Comparison of ENCODE assay signal across 10 cellular contexts in the genomic region with DNA sequence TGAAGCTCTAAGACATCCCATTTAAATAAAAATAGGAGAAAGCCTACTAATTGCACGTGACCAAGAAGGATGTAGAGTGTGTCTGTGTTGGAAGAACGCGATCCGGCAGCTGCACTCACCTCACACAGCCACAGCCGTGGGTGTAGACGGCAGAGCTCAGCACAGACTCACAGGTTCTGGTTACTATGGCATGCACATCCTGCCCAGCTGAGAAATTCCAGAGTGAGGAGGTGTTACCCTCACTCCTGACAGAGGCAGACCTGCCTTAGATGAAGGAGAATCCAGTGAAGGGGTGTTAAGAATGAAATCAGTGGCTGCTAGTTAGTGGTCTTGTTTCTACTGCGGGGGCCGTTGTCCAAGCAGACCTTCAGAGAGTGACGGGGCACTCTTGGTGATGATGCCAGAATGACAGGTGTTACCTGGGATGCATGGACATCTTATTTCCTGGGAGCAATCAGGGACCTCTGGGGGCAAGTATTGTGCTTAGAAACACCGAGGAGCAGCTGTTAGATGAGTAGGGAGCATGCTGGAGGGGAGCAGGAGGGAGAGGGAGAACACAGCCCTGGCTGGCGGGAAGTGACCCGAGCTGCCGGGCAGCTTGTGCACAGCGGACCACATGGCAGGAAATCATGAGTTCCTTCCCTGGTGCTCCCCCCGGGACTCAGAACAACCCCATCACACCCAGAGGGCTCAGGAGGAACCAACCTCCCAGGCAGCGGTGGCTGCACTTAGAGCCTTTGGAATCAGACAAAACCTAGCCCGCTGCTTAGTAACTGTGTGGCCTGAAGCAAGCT. TPM values are rescaled to one million over a fixed set of nuclear protein-coding genes. Genes with fewer than 3 reads are reported as not detected.
DNase-seq lines count a peak whose midpoint lies in the region; ATAC-seq and TF ChIP-seq lines count a peak whose summit lies in the region.
"Had no signal": no experiment of that assay in that cellular context is flagged by ENCODE, and none has a peak within 500 bp of the region (broad histone marks: within the 10 kb centered on the region; RNA-seq: fewer than 3 reads in every experiment).

No MANE protein-coding gene starts in this region.

- TF ChIP-seq RAD21 in neural cell (conservative IDR thresholded peaks at IDR 0.05) = no peak

- no peak for DNase-seq in CD4-positive, alpha-beta T cell
- DNase-seq in NCI-H226 (peak; percentile 97), head of caudate nucleus (peak in 40 of 42 donors; percentile 34 to 87 (median 64)), NCI-H82 (lab: John Stamatoyannopoulos, UW) (no peak)
- DNase-seq in stimulated activated naive CD4-positive, alpha-beta T cell (lab: John Stamatoyannopoulos, UW) = no peak
- DNase-seq: NCI-H1436 treated with DMSO at 0.1 percent for 48 hours had no signal

- intact Hi-C loops in CD4-positive, alpha-beta T cell (cut with DNase I, micrococcal nuclease) = no loop called here
- intact Hi-C loops in head of caudate nucleus (cut with DNase I) = no loop called here

- H3K27me3 ChIP-seq in CD4-positive, alpha-beta T cell (ENCODE audit: control insufficient read depth, insufficient read depth, low read length) = peaks cover 15% of the 10 kb centered on the region
- peaks cover 79% of the 10 kb centered on the region for H3K27me3 ChIP-seq in neural cell (ENCODE audit: insufficient read depth, low read depth, low read length)

- peak overlapping the region; percentile 86 for H3K4me3 Mint-ChIP-seq in CD4-positive, alpha-beta T cell

- no peaks in the 10 kb centered on the region for H3F3A ChIP-seq in neural cell (ENCODE audit: insufficient read depth, low read length, poor library complexity, severe bottlenecking)

- peak overlapping the region; percentile 11 for H3K4me3 ChIP-seq in neural cell (ENCODE audit: low read length)

- ATAC-seq in CD4-positive, alpha-beta T cell (ENCODE audit: poor library complexity) = no peak
- ATAC-seq in HG03139 (IDR thresholded peaks at IDR 0.05; ENCODE audit: unreplicated experiment) = no peak
- ATAC-seq in GM21528 (IDR thresholded peaks at IDR 0.05; ENCODE audit: low FRiP score, unreplicated experiment) = no peak

- H3K4me1 Mint-ChIP-seq in CD4-positive, alpha-beta T cell (ENCODE audit: low read depth) = peaks cover 27% of the 10 kb centered on the region

- H3K9me3 Mint-ChIP-seq in CD4-positive, alpha-beta T cell = no peaks in the 10 kb centered on the region
- H3K9me3 Mint-ChIP-seq: activated T-helper 2 cell treated with anti-CD3 and anti-CD28 coated beads, Interferon-gamma antibody, Interleukin-2, Interleukin-4, amounts not matched to agents 10 μg/mL and 5 μg/mL and 100 μg/mL, durations not matched to agents 14 hours and 24 hours and 36 hours had no signal

- H3K27ac Mint-ChIP-seq in CD4-positive, alpha-beta T cell = no peak overlapping the region
- H3K27ac Mint-ChIP-seq: activated T-helper 2 cell treated with anti-CD3 and anti-CD28 coated beads, Interferon-gamma antibody, Interleukin-2, Interleukin-4, amounts not matched to agents 10 μg/mL and 5 μg/mL and 100 μg/mL, durations not matched to agents 14 hours and 24 hours and 36 hours had no signal

- H2AFZ ChIP-seq in neural cell (ENCODE audit: low read depth, low read length) = no peak overlapping the region

- H4K20me1 ChIP-seq in neural cell (ENCODE audit: insufficient read depth) = no peaks in the 10 kb centered on the region

- H3K9ac ChIP-seq in neural cell (ENCODE audit: low read length) = no peak overlapping the region

- no peak overlapping the region for H3K27ac ChIP-seq in CD4-positive, alpha-beta T cell (ENCODE audit: low read depth, low read length)
- no peak overlapping the region for H3K27ac ChIP-seq in neural cell (ENCODE audit: low read length)

- no peak overlapping the region for H3K4me2 ChIP-seq in neural cell (ENCODE audit: low read length)

- no peaks in the 10 kb centered on the region for H3K36me3 Mint-ChIP-seq in CD4-positive, alpha-beta T cell (ENCODE audit: low read depth)

- CTCF ChIA-PET in CD4-positive, alpha-beta T cell (lab: Charles Lee) = interaction anchor here (1.1 kb wide), 1 partner anchor 17 kb away, joined by 3 read pairs; no protein-coding TSS in a partner anchor

- no peaks in the 10 kb centered on the region for H3K9me3 ChIP-seq in CD4-positive, alpha-beta T cell (ENCODE audit: control insufficient read depth, low read length)
- no peaks in the 10 kb centered on the region for H3K9me3 ChIP-seq in neural cell (ENCODE audit: low read length)

- H3K9me2 ChIP-seq in neural cell (ENCODE audit: insufficient read depth, low read length) = no peaks in the 10 kb centered on the region

- no peak for TF ChIP-seq EP300 in neural cell (conservative IDR thresholded peaks at IDR 0.05; ENCODE audit: poor library complexity, severe bottlenecking)

- POLR2A ChIA-PET in CD4-positive, alpha-beta T cell (lab: Charles Lee) = no interaction called here

- TF ChIP-seq CTCF in CD4-positive, alpha-beta T cell (IDR thresholded peaks at IDR 0.05) = no peak
- TF ChIP-seq CTCF in neural cell (IDR thresholded peaks at IDR 0.05; ENCODE audit: poor library complexity, severe bottlenecking) = no peak

- H3K27me3 Mint-ChIP-seq in CD4-positive, alpha-beta T cell = peaks cover 37% of the 10 kb centered on the region

- H3K36me3 ChIP-seq in neural cell (ENCODE audit: insufficient read depth, low read length) = no peaks in the 10 kb centered on the region

- H3K79me2 ChIP-seq in neural cell (replicated peaks; ENCODE audit: insufficient read depth, low read length) = no peaks in the 10 kb centered on the region

TF ChIP-seq in neural cell, 6 proteins besides CTCF, POLR2A, EP300 and RAD21:
- TF ChIP-seq POLR2AphosphoS5 (IDR thresholded peaks at IDR 0.05) = peak; percentile 7
- no peak for TF ChIP-seq TAF1 (IDR thresholded peaks at IDR 0.05; ENCODE audit: low read depth)

RNA-seq across cellular contexts. Expression of gene KCNJ5, which starts 12.3 kb away (rescaled TPM):
- total RNA-seq in CD4-positive, alpha-beta T cell = under 1 TPM in 1 of 2 experiments, not detected in 1; 0.05 TPM
- polyA plus RNA-seq in neural cell = 0.34 and 1.1 TPM in 2 replicates
- polyA minus RNA-seq in neural cell = 0.69 and 1.2 TPM in 2 replicates
- total RNA-seq: activated T-helper 2 cell treated with anti-CD3 and anti-CD28 coated beads, Interferon-gamma antibody, Interleukin-2, Interleukin-4, amounts not matched to agents 10 μg/mL and 5 μg/mL and 100 μg/mL, durations not matched to agents 14 hours and 24 hours and 36 hours had no signal

RNA-seq across cellular contexts. Expression of gene KCNJ1, which starts 36.3 kb away (rescaled TPM):
- under 1 TPM; 0.22 to 0.27 TPM for total RNA-seq in CD4-positive, alpha-beta T cell
- polyA plus RNA-seq in neural cell = 0.22 and 0.40 TPM in 2 replicates
- polyA minus RNA-seq in neural cell = not detected in 2 replicates
- total RNA-seq: activated T-helper 2 cell treated with anti-CD3 and anti-CD28 coated beads, Interferon-gamma antibody, Interleukin-2, Interleukin-4, amounts not matched to agents 10 μg/mL and 5 μg/mL and 100 μg/mL, durations not matched to agents 14 hours and 24 hours and 36 hours had no signal

RNA-seq across cellular contexts. Expression of gene TP53AIP1, which starts 39.2 kb away (rescaled TPM):
- under 1 TPM in 1 of 2 experiments, not detected in 1; 0.20 TPM for total RNA-seq in CD4-positive, alpha-beta T cell
- 0.68 and 1.4 TPM in 2 replicates for polyA plus RNA-seq in neural cell
- 0.73 and 0.81 TPM in 2 replicates for polyA minus RNA-seq in neural cell
- total RNA-seq: activated T-helper 2 cell treated with anti-CD3 and anti-CD28 coated beads, Interferon-gamma antibody, Interleukin-2, Interleukin-4, amounts not matched to agents 10 μg/mL and 5 μg/mL and 100 μg/mL, durations not matched to agents 14 hours and 24 hours and 36 hours had no signal

Comparison
In these comparisons a context has a peak if more than half of its experiments do, and no peak if none do; other contexts are left out.
1. DNase-seq: peak in NCI-H226 (single experiment) and head of caudate nucleus (40 of 42); none in CD4-positive, alpha-beta T cell (0 of 10), NCI-H82 (single experiment) and stimulated activated naive CD4-positive, alpha-beta T cell (0 of 6).